Comparison of ENCODE assay signal across 19 cellular contexts in genomic region chr4:10506077-10506476, GRCh38.
"Had no signal": no experiment of that assay in that cellular context is flagged by ENCODE, and none has a peak within 500 bp of the region (broad histone marks: within the 10 kb centered on the region; RNA-seq: fewer than 3 reads in every experiment).

No MANE protein-coding gene starts in this region.

- H3K4me1 ChIP-seq: gastrocnemius medialis, spleen had no signal

- H3K9me3 ChIP-seq: gastrocnemius medialis had no signal

- H3K4me3 Mint-ChIP-seq: activated CD4-positive, alpha-beta T cell treated with anti-CD3 and anti-CD28 coated beads for 36 hours; activated naive CD8-positive, alpha-beta T cell; mesothelial cell of epicardium; nephron had no signal

- H3K27me3 ChIP-seq: gastrocnemius medialis, spleen had no signal

- H3K9me3 Mint-ChIP-seq: nephron had no signal

- H3K4me3 ChIP-seq: gastrocnemius medialis, lung, spleen had no signal

- H3K36me3 ChIP-seq: gastrocnemius medialis, spleen had no signal

- DNase-seq: activated CD4-positive, alpha-beta T cell treated with anti-CD3 and anti-CD28 coated beads for 36 hours; activated CD4-positive, alpha-beta T cell treated with anti-CD3 and anti-CD28 coated beads, Interleukin-2, amount 50 U/mL, for 48 hours; activated T-cell treated with anti-CD3 and anti-CD28 coated beads for 4 hours; cerebellar nuclear complex; cortex of kidney; gastrocnemius medialis; head of caudate nucleus; kidney; nucleus accumbens; posterior cingulate gyrus; retina; spleen; stimulated activated CD4-positive, alpha-beta T cell treated with anti-CD3 and anti-CD28 coated beads, Interleukin-4, amount 100 ng/mL, for 4 hours; stimulated activated naive CD4-positive, alpha-beta T cell had no signal

- ATAC-seq: activated CD4-positive, alpha-beta T cell treated with anti-CD3 and anti-CD28 coated beads for 36 hours; gastrocnemius medialis; left lobe of liver had no signal

- H3K27me3 Mint-ChIP-seq: activated CD4-positive, alpha-beta T cell treated with anti-CD3 and anti-CD28 coated beads for 36 hours had no signal

- H3K4me1 Mint-ChIP-seq: activated CD4-positive, alpha-beta T cell treated with anti-CD3 and anti-CD28 coated beads for 36 hours; mesothelial cell of epicardium; nephron had no signal

- H3K27ac ChIP-seq: gastrocnemius medialis, spleen had no signal

- H3K36me3 Mint-ChIP-seq: mesothelial cell of epicardium had no signal

- H3K27ac Mint-ChIP-seq: activated CD4-positive, alpha-beta T cell treated with anti-CD3 and anti-CD28 coated beads for 36 hours; activated naive CD8-positive, alpha-beta T cell; mesothelial cell of epicardium; nephron had no signal
